Comparison of ENCODE assay signal across 7 cellular contexts in genomic region chr15:77543159-77543882, GRCh38.
DNase-seq lines count a peak whose midpoint lies in the region; ATAC-seq and TF ChIP-seq lines count a peak whose summit lies in the region.

No MANE protein-coding gene starts in this region.

- peaks cover 5% of the 10 kb centered on the region for H3K9me3 Mint-ChIP-seq in chondrocyte (ENCODE audit: low read depth)

- DNase-seq in NCI-H446 treated with DMSO at 0.1 percent for 48 hours (lab: John Stamatoyannopoulos, UW) (peak; percentile 53), chondrocyte (ENCODE audit: low spot score) (peak; percentile 95), left kidney (ENCODE audit: low read depth, low spot score) (peak; percentile 94)
- DNase-seq in activated CD4-positive, alpha-beta T cell treated with anti-CD3 and anti-CD28 coated beads for 24 hours (ENCODE audit: low read depth in 2 of 2) = peak; percentile 57 to 71
- DNase-seq in stimulated activated CD4-positive, alpha-beta T cell treated with anti-CD3 and anti-CD28 coated beads, Interleukin-1b, Interleukin-23, amount 100 ng/mL, for 24 hours (ENCODE audit: low read depth in 4 of 4, low spot score in 1 of 4) = peak; percentile 49 to 66 (median 58)

- TF ChIP-seq CTCF in chondrocyte (IDR thresholded peaks at IDR 0.05) = peak; percentile 99

- no peaks in the 10 kb centered on the region for H3K27me3 Mint-ChIP-seq in chondrocyte (ENCODE audit: low read depth)

- H3K4me3 Mint-ChIP-seq in chondrocyte (ENCODE audit: unreplicated experiment) = peak overlapping the region; percentile 60

- peak; percentile 61 for ATAC-seq in HG03103 (IDR thresholded peaks at IDR 0.05; ENCODE audit: low read depth, unreplicated experiment)

- peak; percentile 20 for TF ChIP-seq POLR2A in GM15510 (IDR thresholded peaks at IDR 0.05; ENCODE audit: borderline replicate concordance, extremely low read depth, insufficient read length)

- H3K27ac Mint-ChIP-seq in chondrocyte (ENCODE audit: unreplicated experiment) = peak overlapping the region; percentile 63

- H3K4me1 Mint-ChIP-seq in chondrocyte (ENCODE audit: low read depth) = peaks cover 57% of the 10 kb centered on the region

- H3K36me3 Mint-ChIP-seq in chondrocyte (ENCODE audit: low read depth) = no peaks in the 10 kb centered on the region

Comparison
In these comparisons a context has a peak if more than half of its experiments do, and no peak if none do; other contexts are left out.
1. Peak in every context shown above with its lines: DNase-seq and ATAC-seq.